9 cellular contexts compared by ENCODE assay signal in genomic region chr10:79267449-79267848, GRCh38.
DNase-seq lines count a peak whose midpoint lies in the region; ATAC-seq, FAIRE-seq and TF ChIP-seq lines count a peak whose summit lies in the region.
"Had no signal": no experiment of that assay in that cellular context is flagged by ENCODE, and none has a peak within 500 bp of the region (broad histone marks: within the 10 kb centered on the region; RNA-seq: fewer than 3 reads in every experiment).

No MANE protein-coding gene starts in this region.

- H3K79me2 ChIP-seq in endothelial cell of umbilical vein (ENCODE audit: control insufficient read depth, insufficient read depth, low read length): peaks cover 46% of the 10 kb centered on the region

- no peak for ATAC-seq in CD4-positive, CD25-positive, alpha-beta regulatory T cell (ENCODE audit: low read depth in 2 of 2)
- ATAC-seq in psoas muscle (no peak), HG02623 (IDR thresholded peaks at IDR 0.05; ENCODE audit: unreplicated experiment) (no peak), HG03521 (IDR thresholded peaks at IDR 0.05; ENCODE audit: unreplicated experiment) (no peak), HG02870 (IDR thresholded peaks at IDR 0.05; ENCODE audit: unreplicated experiment) (no peak), HG03025 (IDR thresholded peaks at IDR 0.05; ENCODE audit: low FRiP score, unreplicated experiment) (no peak)

- H3K36me3 ChIP-seq in CD4-positive, CD25-positive, alpha-beta regulatory T cell (ENCODE audit: control insufficient read depth, insufficient read depth, low read length): peaks cover 3% of the 10 kb centered on the region
- H3K36me3 ChIP-seq in endothelial cell of umbilical vein (ENCODE audit: control insufficient read depth in 2 of 2, extremely low read depth in 1 of 2, insufficient read depth in 2 of 2, low read length in 2 of 2) (peaks cover 0 to 7% of the 10 kb centered on the region in 2 experiments), psoas muscle (ENCODE audit: insufficient read depth in 1 of 2, low read depth in 1 of 2) (peaks cover 0 to 3% of the 10 kb centered on the region in 2 donors)

- intact Hi-C loops in endothelial cell of umbilical vein (cut with micrococcal nuclease) (no loop called here), psoas muscle (cut with DNase I) (no loop called here)

- H3K27me3 Mint-ChIP-seq in CD4-positive, CD25-positive, alpha-beta regulatory T cell: no peaks in the 10 kb centered on the region

- H3K36me3 Mint-ChIP-seq in CD4-positive, CD25-positive, alpha-beta regulatory T cell: no peaks in the 10 kb centered on the region

- TF ChIP-seq RAD21 in Ishikawa (IDR thresholded peaks at IDR 0.05; ENCODE audit: low read depth): 0 out of 2 replicates have a peak, but pooled peaks have one; percentile 5

- H3K4me2 ChIP-seq in endothelial cell of umbilical vein (ENCODE audit: insufficient read depth, low read length): peak overlapping the region; percentile 47

- no peaks in the 10 kb centered on the region for H3K9me1 ChIP-seq in endothelial cell of umbilical vein (replicated peaks; ENCODE audit: control insufficient read depth, extremely low read depth, insufficient read depth, low read length)

- FAIRE-seq in endothelial cell of umbilical vein (lab: Jason Lieb, UNC): peak; percentile 50

- TF ChIP-seq CTCF in endothelial cell of umbilical vein (IDR thresholded peaks at IDR 0.05; ENCODE audit: extremely low read depth in 1 of 2, insufficient read depth in 1 of 2, low read depth in 1 of 2, low read length in 2 of 2) (no peak), psoas muscle (IDR thresholded peaks at IDR 0.05) (no peak)

- CTCF ChIA-PET in endothelial cell of umbilical vein (lab: Charles Lee): interaction anchor here (1.6 kb wide), 1 partner anchor 14 kb away, joined by 5 read pairs; no protein-coding TSS in a partner anchor

- H4K20me1 ChIP-seq in endothelial cell of umbilical vein (replicated peaks; ENCODE audit: control insufficient read depth, extremely low read depth, insufficient read depth, low read length): no peaks in the 10 kb centered on the region

- H3K27ac Mint-ChIP-seq in CD4-positive, CD25-positive, alpha-beta regulatory T cell: peak overlapping the region in 2 of 3 donors; percentile 83 to 87

- TF ChIP-seq POLR2A in endothelial cell of umbilical vein (IDR thresholded peaks at IDR 0.05; ENCODE audit: low read depth, low read length): no peak

- POLR2A ChIA-PET in endothelial cell of umbilical vein (lab: Charles Lee): no interaction called here

- H3K4me1 Mint-ChIP-seq in CD4-positive, CD25-positive, alpha-beta regulatory T cell: peaks cover 0 to 50% (median 29%) of the 10 kb centered on the region in 4 donors

- H3K27me3 ChIP-seq in CD4-positive, CD25-positive, alpha-beta regulatory T cell (ENCODE audit: control insufficient read depth, insufficient read depth, low read length): no peaks in the 10 kb centered on the region
- no peaks in the 10 kb centered on the region for H3K27me3 ChIP-seq in endothelial cell of umbilical vein (ENCODE audit: control insufficient read depth in 2 of 2, insufficient read depth in 2 of 2, low read length in 2 of 2)
- H3K27me3 ChIP-seq in psoas muscle (ENCODE audit: insufficient read depth in 3 of 3, low read length in 2 of 3): no peaks in the 10 kb centered on the region

- H2AFZ ChIP-seq in endothelial cell of umbilical vein (ENCODE audit: low read depth, low read length): no peak overlapping the region

- peak overlapping the region; percentile 33 for H3K27ac ChIP-seq in CD4-positive, CD25-positive, alpha-beta regulatory T cell (ENCODE audit: insufficient read depth, low read length, poor library complexity, severe bottlenecking)
- peak overlapping the region; percentile 86 for H3K27ac ChIP-seq in endothelial cell of umbilical vein (ENCODE audit: insufficient read depth, low read depth, low read length)
- peak overlapping the region; percentile 73 for H3K27ac ChIP-seq in psoas muscle

- H3K4me1 ChIP-seq in CD4-positive, CD25-positive, alpha-beta regulatory T cell (ENCODE audit: control insufficient read depth, insufficient read depth, low read length, poor library complexity, severe bottlenecking): peaks cover 11% of the 10 kb centered on the region
- peaks cover 37% of the 10 kb centered on the region for H3K4me1 ChIP-seq in endothelial cell of umbilical vein (ENCODE audit: control insufficient read depth, extremely low read depth, insufficient read depth, low read length)
- peaks cover 48% of the 10 kb centered on the region for H3K4me1 ChIP-seq in psoas muscle

- no peak for DNase-seq in CD4-positive, CD25-positive, alpha-beta regulatory T cell
- DNase-seq in endothelial cell of umbilical vein (ENCODE audit: low read depth, low spot score) (no peak), psoas muscle (no peak)
- DNase-seq: DMS53 had no signal

- 88 to 97% (median 92%) methylated on average over 2 of the region's 2 CpGs for WGBS in psoas muscle, 3 donors

- TF ChIP-seq EP300 in Ishikawa (IDR thresholded peaks at IDR 0.05; ENCODE audit: borderline replicate concordance): no peak

- peak overlapping the region; percentile 66 for H3K9ac ChIP-seq in endothelial cell of umbilical vein (replicated peaks; ENCODE audit: extremely low read depth, insufficient read depth, low read length)

- no peaks in the 10 kb centered on the region for H3K9me3 ChIP-seq in CD4-positive, CD25-positive, alpha-beta regulatory T cell (ENCODE audit: control insufficient read depth in 2 of 2, low read length in 2 of 2)
- no peaks in the 10 kb centered on the region for H3K9me3 ChIP-seq in endothelial cell of umbilical vein (replicated peaks; ENCODE audit: control insufficient read depth, insufficient read depth, low read length)
- H3K9me3 ChIP-seq in psoas muscle: no peaks in the 10 kb centered on the region

- BruUV-seq in endothelial cell of umbilical vein (replicated peaks; lab: Mats Ljungman, UMichigan): no TSS peak

- H3K4me3 Mint-ChIP-seq in CD4-positive, CD25-positive, alpha-beta regulatory T cell: no peak overlapping the region

- H3K4me3 ChIP-seq in CD4-positive, CD25-positive, alpha-beta regulatory T cell (ENCODE audit: low read depth, low read length): no peak overlapping the region
- H3K4me3 ChIP-seq in endothelial cell of umbilical vein (replicated peaks in 1 of 3; ENCODE audit: insufficient read depth in 1 of 3, low read depth in 1 of 3, low read length in 3 of 3) (no peak overlapping the region), psoas muscle (no peak overlapping the region)

- dilution Hi-C loops in endothelial cell of umbilical vein (cut with MboI; ENCODE audit: extremely low pct_ligation_motif_present, low sequenced_read_pairs): no loop called here

- no peaks in the 10 kb centered on the region for H3K9me3 Mint-ChIP-seq in CD4-positive, CD25-positive, alpha-beta regulatory T cell

TF ChIP-seq in Ishikawa, 13 proteins besides CTCF, POLR2A, EP300 and RAD21 (continues in another document):
- TF ChIP-seq NFIC (IDR thresholded peaks at IDR 0.05) (no peak), REST (IDR thresholded peaks at IDR 0.05; ENCODE audit: low read depth) (no peak), YY1 (IDR thresholded peaks at IDR 0.05; ENCODE audit: low read depth) (no peak)

TF ChIP-seq in endothelial cell of umbilical vein, 7 proteins besides CTCF, POLR2A, EP300 and RAD21:
- TF ChIP-seq JUN (IDR thresholded peaks at IDR 0.05; ENCODE audit: borderline replicate concordance, insufficient read depth, insufficient read length, low read depth) (no peak), MYC (IDR thresholded peaks at IDR 0.05; ENCODE audit: low read depth, low read length) (no peak), FOS (IDR thresholded peaks at IDR 0.05; ENCODE audit: borderline replicate concordance, insufficient read depth, low read length) (no peak), MAX (IDR thresholded peaks at IDR 0.05; ENCODE audit: insufficient read depth, insufficient read length) (no peak), EZH2 (IDR thresholded peaks at IDR 0.05; ENCODE audit: borderline replicate concordance, low read depth, low read length, severe bottlenecking) (no peak), GATA2 (IDR thresholded peaks at IDR 0.05; ENCODE audit: insufficient read depth, insufficient read length, low read depth, low read length) (no peak), POLR2AphosphoS5 (IDR thresholded peaks at IDR 0.05; ENCODE audit: insufficient read depth, low read depth, low read length) (no peak)

Comparison
In these comparisons a context has a peak if more than half of its experiments do, and no peak if none do; other contexts are left out.
1. H3K27ac ChIP-seq: peak in every context shown above with its lines; median percentile 86 in endothelial cell of umbilical vein; 73 in psoas muscle; 33 in CD4-positive, CD25-positive, alpha-beta regulatory T cell.